ENCODE assay signal across 17 cellular contexts in the genomic region with DNA sequence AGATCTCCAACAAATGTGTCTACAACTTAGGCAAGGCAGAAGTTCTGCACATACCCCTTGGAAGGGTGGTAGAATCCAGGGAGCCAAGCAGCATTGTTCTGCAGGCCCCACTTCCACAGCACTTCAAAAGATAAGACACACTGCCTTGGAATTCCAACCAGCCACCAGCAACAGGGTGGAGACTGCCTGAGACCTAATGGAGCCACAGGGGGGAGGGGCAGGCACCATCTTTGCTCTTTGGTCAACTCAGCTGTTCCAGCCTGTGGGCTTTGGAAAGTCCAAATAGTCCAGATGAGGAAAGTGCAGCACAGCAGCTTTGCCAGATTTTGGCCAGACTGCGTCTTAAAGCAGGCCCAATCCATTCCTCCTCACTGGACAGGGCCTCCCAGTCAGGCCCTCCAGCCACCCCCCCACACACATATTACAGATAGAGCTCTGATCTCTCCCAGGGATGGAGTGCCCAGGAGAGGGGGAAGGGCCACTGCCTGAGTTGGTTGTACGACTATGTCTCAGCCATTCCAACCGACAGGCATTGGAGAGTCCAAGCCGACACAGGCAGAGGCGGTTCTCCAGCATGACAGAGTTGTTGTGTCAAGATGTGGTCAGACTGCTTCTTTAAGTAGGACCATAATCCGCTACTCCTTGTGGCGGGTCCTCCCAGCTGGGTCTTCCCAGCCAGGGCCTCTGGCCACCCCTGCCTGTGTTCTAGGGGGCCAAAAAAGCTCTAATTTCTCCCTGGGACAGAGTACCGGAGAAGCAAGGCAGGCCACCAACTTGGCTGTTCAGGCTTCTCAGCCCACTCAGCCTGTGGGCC.
"Had no signal": no experiment of that assay in that cellular context is flagged by ENCODE, and none has a peak within 500 bp of the region (broad histone marks: within the 10 kb centered on the region; RNA-seq: fewer than 3 reads in every experiment).

No MANE protein-coding gene starts in this region.

- DNase-seq: activated CD8-positive, alpha-beta memory T cell treated with anti-CD3 and anti-CD28 coated beads, Interleukin-2, amount 50 U/mL, for 48 hours; activated CD8-positive, alpha-beta T cell treated with anti-CD3 and anti-CD28 coated beads for 36 hours; activated naive CD4-positive, alpha-beta T cell treated with anti-CD3 and anti-CD28 coated beads for 36 hours; central memory CD4-positive, alpha-beta T cell; cortex of kidney; effector memory CD8-positive, alpha-beta T cell; hippocampal formation; kidney glomerular epithelial cell; midbrain; naive thymus-derived CD4-positive, alpha-beta T cell; small intestine; T-helper 9 cell; tibial artery had no signal

- H3K36me3 ChIP-seq: neutrophil, right atrium auricular region, tibial artery had no signal

- H3K27ac ChIP-seq: epithelial cell of prostate, neutrophil, right atrium auricular region, tibial artery had no signal

- ATAC-seq: activated CD8-positive, alpha-beta T cell treated with anti-CD3 and anti-CD28 coated beads for 36 hours; activated T-helper 17 cell treated with anti-CD3 and anti-CD28 coated beads, Interleukin-2, amount 50 U/mL, for 72 hours; effector memory CD8-positive, alpha-beta T cell; naive thymus-derived CD4-positive, alpha-beta T cell had no signal

- H3K4me3 ChIP-seq: right atrium auricular region, tibial artery had no signal

- H3K9me3 ChIP-seq: neutrophil had no signal

- H3K27me3 ChIP-seq: neutrophil, right atrium auricular region, tibial artery had no signal

- H3K4me1 ChIP-seq: right atrium auricular region, tibial artery had no signal
